In the genomic region with DNA sequence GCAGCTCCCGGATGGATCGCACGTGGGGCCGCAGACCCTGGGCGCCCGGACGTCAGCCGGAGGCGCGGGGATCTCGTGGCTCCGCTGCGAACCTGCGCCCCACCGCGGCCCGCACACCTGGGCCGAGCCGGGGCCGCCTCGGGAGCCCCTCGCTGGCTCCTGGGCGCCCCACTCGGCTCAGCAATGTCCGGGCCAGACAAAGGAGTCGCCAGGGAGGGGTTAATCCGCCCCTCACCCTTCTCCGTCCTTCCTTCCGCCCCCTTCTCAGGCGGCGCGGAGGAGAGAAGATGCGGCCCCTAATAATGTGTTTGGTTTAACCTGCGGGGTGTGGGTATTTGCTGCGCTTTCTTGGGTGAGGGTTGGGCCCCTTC, we compare ENCODE assay signal across 1 cellular context.
TF ChIP-seq lines count a peak whose summit lies in the region.

No MANE protein-coding gene starts in this region.

TF ChIP-seq in neural cell, 6 proteins besides CTCF, POLR2A, EP300 and RAD21 (continued from another document):
- TF ChIP-seq, protein P1, sequence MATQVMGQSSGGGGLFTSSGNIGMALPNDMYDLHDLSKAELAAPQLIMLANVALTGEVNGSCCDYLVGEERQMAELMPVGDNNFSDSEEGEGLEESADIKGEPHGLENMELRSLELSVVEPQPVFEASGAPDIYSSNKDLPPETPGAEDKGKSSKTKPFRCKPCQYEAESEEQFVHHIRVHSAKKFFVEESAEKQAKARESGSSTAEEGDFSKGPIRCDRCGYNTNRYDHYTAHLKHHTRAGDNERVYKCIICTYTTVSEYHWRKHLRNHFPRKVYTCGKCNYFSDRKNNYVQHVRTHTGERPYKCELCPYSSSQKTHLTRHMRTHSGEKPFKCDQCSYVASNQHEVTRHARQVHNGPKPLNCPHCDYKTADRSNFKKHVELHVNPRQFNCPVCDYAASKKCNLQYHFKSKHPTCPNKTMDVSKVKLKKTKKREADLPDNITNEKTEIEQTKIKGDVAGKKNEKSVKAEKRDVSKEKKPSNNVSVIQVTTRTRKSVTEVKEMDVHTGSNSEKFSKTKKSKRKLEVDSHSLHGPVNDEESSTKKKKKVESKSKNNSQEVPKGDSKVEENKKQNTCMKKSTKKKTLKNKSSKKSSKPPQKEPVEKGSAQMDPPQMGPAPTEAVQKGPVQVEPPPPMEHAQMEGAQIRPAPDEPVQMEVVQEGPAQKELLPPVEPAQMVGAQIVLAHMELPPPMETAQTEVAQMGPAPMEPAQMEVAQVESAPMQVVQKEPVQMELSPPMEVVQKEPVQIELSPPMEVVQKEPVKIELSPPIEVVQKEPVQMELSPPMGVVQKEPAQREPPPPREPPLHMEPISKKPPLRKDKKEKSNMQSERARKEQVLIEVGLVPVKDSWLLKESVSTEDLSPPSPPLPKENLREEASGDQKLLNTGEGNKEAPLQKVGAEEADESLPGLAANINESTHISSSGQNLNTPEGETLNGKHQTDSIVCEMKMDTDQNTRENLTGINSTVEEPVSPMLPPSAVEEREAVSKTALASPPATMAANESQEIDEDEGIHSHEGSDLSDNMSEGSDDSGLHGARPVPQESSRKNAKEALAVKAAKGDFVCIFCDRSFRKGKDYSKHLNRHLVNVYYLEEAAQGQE (IDR thresholded peaks at IDR 0.05; ENCODE audit: borderline replicate concordance) = peak; percentile 47
TF ChIP-seq in neural cell: peak in this region for 3.
